Comparison of ENCODE assay signal across 1 cellular context in genomic region chr11:105100976-105101630, GRCh38.
TF ChIP-seq lines count a peak whose summit lies in the region.

No MANE protein-coding gene starts in this region.

TF ChIP-seq in HepG2, 621 proteins besides CTCF, POLR2A, EP300 and RAD21 (continued from another document):
- TF ChIP-seq TBL1XR1 (IDR thresholded peaks at IDR 0.05; ENCODE audit: borderline replicate concordance, low read length, partially characterized antibody) = no peak
- no peak for TF ChIP-seq FOXA1 (IDR thresholded peaks at IDR 0.05)
- no peak for TF ChIP-seq FOXA1 (CRISPR knock-in tag; IDR thresholded peaks at IDR 0.05)
- no peak for TF ChIP-seq ZNF230 (CRISPR knock-in tag; IDR thresholded peaks at IDR 0.05)
- TF ChIP-seq NFRKB (IDR thresholded peaks at IDR 0.05) = no peak
- no peak for TF ChIP-seq ZNF143 (CRISPR knock-in tag; IDR thresholded peaks at IDR 0.05)
- no peak for TF ChIP-seq CREB1 (IDR thresholded peaks at IDR 0.05)
- no peak for TF ChIP-seq CREB1 (CRISPR knock-in tag; IDR thresholded peaks at IDR 0.05)
- no peak for TF ChIP-seq SP140L (CRISPR knock-in tag; IDR thresholded peaks at IDR 0.05; ENCODE audit: borderline replicate concordance)
- TF ChIP-seq GABPB1 (CRISPR knock-in tag; IDR thresholded peaks at IDR 0.05) = no peak
- TF ChIP-seq ZFX (CRISPR knock-in tag; IDR thresholded peaks at IDR 0.05; ENCODE audit: low read depth) = no peak
- TF ChIP-seq NR2F6 (IDR thresholded peaks at IDR 0.05) = no peak
- TF ChIP-seq NR2F6 (CRISPR knock-in tag; IDR thresholded peaks at IDR 0.05) = no peak
- TF ChIP-seq FOXO1 (CRISPR knock-in tag; IDR thresholded peaks at IDR 0.05) = no peak
TF ChIP-seq in HepG2: peak in this region for 0.
